ENCODE assay signal across 7 cellular contexts in genomic region chr6:4017058-4017457, GRCh38.
DNase-seq lines count a peak whose midpoint lies in the region; ATAC-seq lines count a peak whose summit lies in the region.

No MANE protein-coding gene starts in this region.

- CTCF ChIA-PET in activated CD4-positive, alpha-beta memory T cell treated with anti-CD3 and anti-CD28 coated beads for 36 hours (lab: Charles Lee): interaction anchor here (2.1 to 3.0 kb wide), 3 partner anchors 9 to 138 kb away, joined by 7 to 11 read pairs (median 11); partner anchors contain the start of gene ECI2

- H3K27ac ChIP-seq in HUES64 (ENCODE audit: low read depth, low read length): no peak overlapping the region
- H3K27ac ChIP-seq in iPS DF 6.9 (ENCODE audit: low read length): no peak overlapping the region

- POLR2A ChIA-PET in activated CD4-positive, alpha-beta memory T cell treated with anti-CD3 and anti-CD28 coated beads for 36 hours (lab: Charles Lee): interaction anchor here (1.1 to 2.2 kb wide), 2 partner anchors 119 to 168 kb away, joined by 3 to 11 read pairs; partner anchors contain the start of genes ECI2 and FAM50B

- no peak for ATAC-seq in stimulated activated memory B cell treated with anti-CD40 and anti-IgM and Interleukin-4, amounts not matched to agents 10 μg/mL and 1 μg/mL and 100 μg/mL, for 72 hours
- ATAC-seq in HG03159 (IDR thresholded peaks at IDR 0.05; ENCODE audit: unreplicated experiment) (no peak), HG02678 (IDR thresholded peaks at IDR 0.05; ENCODE audit: unreplicated experiment) (no peak)

- no peaks in the 10 kb centered on the region for H3K9me3 ChIP-seq in HUES64 (ENCODE audit: insufficient read depth, low read depth, low read length)
- no peaks in the 10 kb centered on the region for H3K9me3 ChIP-seq in iPS DF 6.9 (ENCODE audit: control insufficient read depth, insufficient read depth, low read length)

- H3K9me3 Mint-ChIP-seq in activated CD4-positive, alpha-beta memory T cell treated with anti-CD3 and anti-CD28 coated beads for 36 hours: no peaks in the 10 kb centered on the region
- H3K9me3 Mint-ChIP-seq in stimulated activated memory B cell treated with anti-CD40 and anti-IgM and Interleukin-4, amounts not matched to agents 10 μg/mL and 1 μg/mL and 100 μg/mL, for 72 hours: no peaks in the 10 kb centered on the region

- H3K9ac ChIP-seq in HUES64 (ENCODE audit: low read depth, low read length): peak overlapping the region; percentile 92

- no peaks in the 10 kb centered on the region for H3K27me3 Mint-ChIP-seq in activated CD4-positive, alpha-beta memory T cell treated with anti-CD3 and anti-CD28 coated beads for 36 hours
- H3K27me3 Mint-ChIP-seq in stimulated activated memory B cell treated with anti-CD40 and anti-IgM and Interleukin-4, amounts not matched to agents 10 μg/mL and 1 μg/mL and 100 μg/mL, for 72 hours: no peaks in the 10 kb centered on the region

- H3K4me1 ChIP-seq in HUES64 (ENCODE audit: insufficient read depth, low read length) (peaks cover 12% of the 10 kb centered on the region; the same call in 1 of the 2 replicates), iPS DF 6.9 (ENCODE audit: control insufficient read depth, insufficient read depth, low read length) (no peaks in the 10 kb centered on the region)

- peaks cover 63% of the 10 kb centered on the region for H3K4me1 Mint-ChIP-seq in activated CD4-positive, alpha-beta memory T cell treated with anti-CD3 and anti-CD28 coated beads for 36 hours (ENCODE audit: low read depth)
- H3K4me1 Mint-ChIP-seq in stimulated activated memory B cell treated with anti-CD40 and anti-IgM and Interleukin-4, amounts not matched to agents 10 μg/mL and 1 μg/mL and 100 μg/mL, for 72 hours: peaks cover 65% of the 10 kb centered on the region

- H3K36me3 Mint-ChIP-seq in activated CD4-positive, alpha-beta memory T cell treated with anti-CD3 and anti-CD28 coated beads for 36 hours: peaks cover 13% of the 10 kb centered on the region
- H3K36me3 Mint-ChIP-seq in stimulated activated memory B cell treated with anti-CD40 and anti-IgM and Interleukin-4, amounts not matched to agents 10 μg/mL and 1 μg/mL and 100 μg/mL, for 72 hours: peaks cover 20% of the 10 kb centered on the region

- H3K4me3 ChIP-seq in HUES64 (ENCODE audit: low read length): peak overlapping the region; percentile 70
- peak overlapping the region; percentile 8; the same call in 1 of the 2 replicates for H3K4me3 ChIP-seq in iPS DF 6.9 (ENCODE audit: low read length)

- DNase-seq in activated CD4-positive, alpha-beta memory T cell treated with anti-CD3 and anti-CD28 coated beads for 36 hours: no peak
- no peak for DNase-seq in iPS DF 6.9 (ENCODE audit: low read depth, low spot score)
- no peak for DNase-seq in NCI-H524 treated with DMSO at 0.1 percent for 48 hours (lab: John Stamatoyannopoulos, UW)

- H3K36me3 ChIP-seq in HUES64 (ENCODE audit: insufficient read depth, low read length) (peaks cover 12% of the 10 kb centered on the region; the same call in 1 of the 2 replicates), iPS DF 6.9 (ENCODE audit: control insufficient read depth, insufficient read depth, low read length) (no peaks in the 10 kb centered on the region; the same call in 1 of the 2 replicates)

- intact Hi-C loops in activated CD4-positive, alpha-beta memory T cell treated with anti-CD3 and anti-CD28 coated beads for 36 hours (cut with micrococcal nuclease): loop anchor here (1.0 to 10.0 kb wide), 3 partner anchors 146 to 1172 kb away; partner anchors contain the start of gene SERPINB1

- peak overlapping the region; percentile 97 for H3K27ac Mint-ChIP-seq in activated CD4-positive, alpha-beta memory T cell treated with anti-CD3 and anti-CD28 coated beads for 36 hours
- peak overlapping the region; percentile 99 for H3K27ac Mint-ChIP-seq in stimulated activated memory B cell treated with anti-CD40 and anti-IgM and Interleukin-4, amounts not matched to agents 10 μg/mL and 1 μg/mL and 100 μg/mL, for 72 hours

- H3K27me3 ChIP-seq in HUES64 (ENCODE audit: insufficient read depth, low read length) (no peaks in the 10 kb centered on the region), iPS DF 6.9 (ENCODE audit: control insufficient read depth, insufficient read depth, low read length) (no peaks in the 10 kb centered on the region)

- H3K4me3 Mint-ChIP-seq in activated CD4-positive, alpha-beta memory T cell treated with anti-CD3 and anti-CD28 coated beads for 36 hours: peak overlapping the region; percentile 90
- peak overlapping the region; percentile 98 for H3K4me3 Mint-ChIP-seq in stimulated activated memory B cell treated with anti-CD40 and anti-IgM and Interleukin-4, amounts not matched to agents 10 μg/mL and 1 μg/mL and 100 μg/mL, for 72 hours
